9 cellular contexts compared by ENCODE assay signal in genomic region chr3:97823081-97823480, GRCh38. TPM values are rescaled to one million over a fixed set of nuclear protein-coding genes. Genes with fewer than 3 reads are reported as not detected.
DNase-seq lines count a peak whose midpoint lies in the region; ATAC-seq and TF ChIP-seq lines count a peak whose summit lies in the region.
"Had no signal": no experiment of that assay in that cellular context is flagged by ENCODE, and none has a peak within 500 bp of the region (broad histone marks: within the 10 kb centered on the region; RNA-seq: fewer than 3 reads in every experiment).

No MANE protein-coding gene starts in this region.

- H3K9me3 ChIP-seq in HUES64 (ENCODE audit: insufficient read depth, low read depth, low read length), result no peaks in the 10 kb centered on the region
- H3K9me3 ChIP-seq in naive thymus-derived CD4-positive, alpha-beta T cell (ENCODE audit: control insufficient read depth in 2 of 3, low read length in 3 of 3), result no peaks in the 10 kb centered on the region
- H3K9me3 ChIP-seq: body of pancreas had no signal

- H3K27ac Mint-ChIP-seq in naive thymus-derived CD4-positive, alpha-beta T cell, result peak overlapping the region in 8 of 9 donors; percentile 12 to 98 (median 78)

- peak overlapping the region; percentile 88 for H3K4me3 ChIP-seq in ACC112 (ENCODE audit: low read depth, low read length)
- H3K4me3 ChIP-seq in HUES64 (ENCODE audit: low read length), result peak overlapping the region; percentile 93
- H3K4me3 ChIP-seq in coronary artery, result peak overlapping the region; percentile 83
- H3K4me3 ChIP-seq in naive thymus-derived CD4-positive, alpha-beta T cell (ENCODE audit: low read length), result no peak overlapping the region

- WGBS in HUES64, result 55% methylated on average over 10 of the region's 10 CpGs

- peaks cover 0 to 6% (median 0%) of the 10 kb centered on the region in 5 donors for H3K36me3 Mint-ChIP-seq in naive thymus-derived CD4-positive, alpha-beta T cell

- DNase-seq in coronary artery (ENCODE audit: low spot score) (no peak), NCI-H2081 (lab: John Stamatoyannopoulos, UW) (no peak), NCI-H2227 (lab: John Stamatoyannopoulos, UW; ENCODE audit: unreplicated experiment) (no peak), left lobe of liver (ENCODE audit: low spot score) (no peak), ACHN (no peak)
- DNase-seq in naive thymus-derived CD4-positive, alpha-beta T cell, result no peak

- H3K9ac ChIP-seq in HUES64 (ENCODE audit: low read depth, low read length), result no peak overlapping the region

- CTCF ChIA-PET in naive thymus-derived CD4-positive, alpha-beta T cell (lab: Charles Lee), result interaction anchor here (1.1 kb wide), 1 partner anchor 199 kb away, joined by 3 read pairs; no protein-coding TSS in a partner anchor

- peaks cover 45% of the 10 kb centered on the region for H3K79me2 ChIP-seq in ACC112 (ENCODE audit: control insufficient read depth, insufficient read depth, low read length, unreplicated experiment)

- intact Hi-C loops in naive thymus-derived CD4-positive, alpha-beta T cell (cut with micrococcal nuclease), result loop anchor here (2.0 to 10.0 kb wide), 5 partner anchors 50 to 1994 kb away; partner anchors contain the start of genes CPOX (in 2 of the 2), CMSS1 (in 1 of the 2) and DCBLD2 (in 1 of the 2)

- no peaks in the 10 kb centered on the region for H3K9me3 Mint-ChIP-seq in naive thymus-derived CD4-positive, alpha-beta T cell

- POLR2A ChIA-PET in naive thymus-derived CD4-positive, alpha-beta T cell (lab: Charles Lee), result no interaction called here

- no peak for TF ChIP-seq CTCF in coronary artery (IDR thresholded peaks at IDR 0.05)

- H3K36me3 ChIP-seq in ACC112 (ENCODE audit: insufficient read depth, low read length) (peaks cover 4% of the 10 kb centered on the region; the same call in 1 of the 2 replicates), HUES64 (ENCODE audit: insufficient read depth, low read length) (no peaks in the 10 kb centered on the region)
- no peaks in the 10 kb centered on the region for H3K36me3 ChIP-seq in naive thymus-derived CD4-positive, alpha-beta T cell (ENCODE audit: control insufficient read depth in 2 of 3, insufficient read depth in 3 of 3, low read length in 3 of 3)

- H3K4me3 Mint-ChIP-seq in naive thymus-derived CD4-positive, alpha-beta T cell, result peak overlapping the region; percentile 93 to 98 (median 95)

- H3K27ac ChIP-seq in ACC112 (ENCODE audit: low read depth, low read length), result no peak overlapping the region
- no peak overlapping the region for H3K27ac ChIP-seq in HUES64 (ENCODE audit: low read depth, low read length)
- H3K27ac ChIP-seq in coronary artery, result no peak overlapping the region
- no peak overlapping the region for H3K27ac ChIP-seq in naive thymus-derived CD4-positive, alpha-beta T cell (ENCODE audit: low read depth, low read length)

- H2AFZ ChIP-seq in ACC112 (ENCODE audit: low read length, unreplicated experiment), result peak overlapping the region; percentile 93

- ATAC-seq in naive thymus-derived CD4-positive, alpha-beta T cell, result no peak
- no peak for ATAC-seq in left lobe of liver

- H3K4me1 Mint-ChIP-seq in naive thymus-derived CD4-positive, alpha-beta T cell, result peaks cover 14 to 36% (median 21%) of the 10 kb centered on the region in 7 donors

- in situ Hi-C loops in ACHN (cut with HindIII; ENCODE audit: low pct_ligation_motif_present, low pct_unique_long_range_greater_than_20kb, low sequenced_read_pairs), result no loop called here

- peaks cover 4 to 26% (median 22%) of the 10 kb centered on the region in 5 donors for H3K27me3 Mint-ChIP-seq in naive thymus-derived CD4-positive, alpha-beta T cell

- peaks cover 10% of the 10 kb centered on the region for H3K4me1 ChIP-seq in ACC112 (ENCODE audit: control insufficient read depth, insufficient read depth, low read length, unreplicated experiment)
- peaks cover 9% of the 10 kb centered on the region for H3K4me1 ChIP-seq in HUES64 (ENCODE audit: insufficient read depth, low read length)
- H3K4me1 ChIP-seq in naive thymus-derived CD4-positive, alpha-beta T cell (ENCODE audit: control insufficient read depth in 2 of 2, insufficient read depth in 2 of 2, low read length in 2 of 2), result peaks cover 0 to 6% of the 10 kb centered on the region in 2 donors

- H3K27me3 ChIP-seq in ACC112 (ENCODE audit: insufficient read depth, low read length) (no peaks in the 10 kb centered on the region), HUES64 (ENCODE audit: insufficient read depth, low read length) (peaks cover 35% of the 10 kb centered on the region)
- H3K27me3 ChIP-seq in naive thymus-derived CD4-positive, alpha-beta T cell (ENCODE audit: control insufficient read depth in 2 of 2, insufficient read depth in 2 of 2, low read length in 2 of 2), result peaks cover 0 to 3% of the 10 kb centered on the region in 2 donors
- H3K27me3 ChIP-seq: body of pancreas had no signal

RNA-seq across cellular contexts. Expression of gene CRYBG3, which starts 1.3 kb away (rescaled TPM):
- 2.5 TPM for polyA plus RNA-seq in HUES64 (2013, experiment 1 of 2)
- polyA plus RNA-seq in HUES64 (2013, experiment 2 of 2), result 3.7 TPM
- 10 to 100 TPM in 1 of 5 experiments, 1 to 10 TPM in 4; 1.8 to 11.2 (median 5.1) TPM for total RNA-seq in naive thymus-derived CD4-positive, alpha-beta T cell
- polyA plus RNA-seq in naive thymus-derived CD4-positive, alpha-beta T cell, result under 1 TPM; 0.86 to 0.92 TPM
- total RNA-seq in left lobe of liver, result 4.7 TPM

RNA-seq across cellular contexts. Expression of gene ARL6, which starts 58.5 kb away (rescaled TPM):
- 5.1 TPM for polyA plus RNA-seq in HUES64 (2013, experiment 1 of 2)
- 5.0 TPM for polyA plus RNA-seq in HUES64 (2013, experiment 2 of 2)
- total RNA-seq in naive thymus-derived CD4-positive, alpha-beta T cell, result 1 to 10 TPM; 3.0 to 7.5 (median 5.8) TPM
- polyA plus RNA-seq in naive thymus-derived CD4-positive, alpha-beta T cell, result 1 to 10 TPM; 3.5 to 4.1 TPM
- 2.7 TPM for total RNA-seq in left lobe of liver
